In the genomic region with DNA sequence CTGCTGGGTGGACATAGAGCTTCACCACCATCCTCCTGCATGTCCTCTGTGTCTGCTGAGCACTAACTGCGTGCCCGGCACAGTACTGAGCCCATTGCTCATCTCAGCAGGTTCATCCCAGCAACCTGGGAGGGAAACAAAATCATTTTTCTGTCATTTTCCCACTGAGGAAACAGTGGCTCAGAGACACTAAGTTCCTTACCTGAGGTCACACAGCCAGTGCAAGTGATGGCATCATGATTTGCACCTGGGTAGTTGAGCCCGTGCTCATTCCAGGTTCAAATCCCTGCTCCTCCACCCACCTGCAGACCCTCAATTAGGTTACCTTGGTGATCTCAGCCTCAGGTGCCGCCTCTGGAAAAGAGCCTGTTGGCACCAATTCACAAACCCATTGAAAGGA, we compare ENCODE assay signal across 2 cellular contexts.
TF ChIP-seq lines count a peak whose summit lies in the region.

No MANE protein-coding gene starts in this region.

TF ChIP-seq in HCT116, 20 proteins besides CTCF, POLR2A, EP300 and RAD21:
- TF ChIP-seq, protein P1, sequence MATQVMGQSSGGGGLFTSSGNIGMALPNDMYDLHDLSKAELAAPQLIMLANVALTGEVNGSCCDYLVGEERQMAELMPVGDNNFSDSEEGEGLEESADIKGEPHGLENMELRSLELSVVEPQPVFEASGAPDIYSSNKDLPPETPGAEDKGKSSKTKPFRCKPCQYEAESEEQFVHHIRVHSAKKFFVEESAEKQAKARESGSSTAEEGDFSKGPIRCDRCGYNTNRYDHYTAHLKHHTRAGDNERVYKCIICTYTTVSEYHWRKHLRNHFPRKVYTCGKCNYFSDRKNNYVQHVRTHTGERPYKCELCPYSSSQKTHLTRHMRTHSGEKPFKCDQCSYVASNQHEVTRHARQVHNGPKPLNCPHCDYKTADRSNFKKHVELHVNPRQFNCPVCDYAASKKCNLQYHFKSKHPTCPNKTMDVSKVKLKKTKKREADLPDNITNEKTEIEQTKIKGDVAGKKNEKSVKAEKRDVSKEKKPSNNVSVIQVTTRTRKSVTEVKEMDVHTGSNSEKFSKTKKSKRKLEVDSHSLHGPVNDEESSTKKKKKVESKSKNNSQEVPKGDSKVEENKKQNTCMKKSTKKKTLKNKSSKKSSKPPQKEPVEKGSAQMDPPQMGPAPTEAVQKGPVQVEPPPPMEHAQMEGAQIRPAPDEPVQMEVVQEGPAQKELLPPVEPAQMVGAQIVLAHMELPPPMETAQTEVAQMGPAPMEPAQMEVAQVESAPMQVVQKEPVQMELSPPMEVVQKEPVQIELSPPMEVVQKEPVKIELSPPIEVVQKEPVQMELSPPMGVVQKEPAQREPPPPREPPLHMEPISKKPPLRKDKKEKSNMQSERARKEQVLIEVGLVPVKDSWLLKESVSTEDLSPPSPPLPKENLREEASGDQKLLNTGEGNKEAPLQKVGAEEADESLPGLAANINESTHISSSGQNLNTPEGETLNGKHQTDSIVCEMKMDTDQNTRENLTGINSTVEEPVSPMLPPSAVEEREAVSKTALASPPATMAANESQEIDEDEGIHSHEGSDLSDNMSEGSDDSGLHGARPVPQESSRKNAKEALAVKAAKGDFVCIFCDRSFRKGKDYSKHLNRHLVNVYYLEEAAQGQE (IDR thresholded peaks at IDR 0.05; ENCODE audit: low read depth), result no peak
- no peak for TF ChIP-seq SIN3A (IDR thresholded peaks at IDR 0.05; ENCODE audit: low read depth)
- TF ChIP-seq TCF7L2 (IDR thresholded peaks at IDR 0.05; ENCODE audit: borderline replicate concordance, extremely low read depth, insufficient read depth, insufficient read length), result no peak
- TF ChIP-seq, protein P2, sequence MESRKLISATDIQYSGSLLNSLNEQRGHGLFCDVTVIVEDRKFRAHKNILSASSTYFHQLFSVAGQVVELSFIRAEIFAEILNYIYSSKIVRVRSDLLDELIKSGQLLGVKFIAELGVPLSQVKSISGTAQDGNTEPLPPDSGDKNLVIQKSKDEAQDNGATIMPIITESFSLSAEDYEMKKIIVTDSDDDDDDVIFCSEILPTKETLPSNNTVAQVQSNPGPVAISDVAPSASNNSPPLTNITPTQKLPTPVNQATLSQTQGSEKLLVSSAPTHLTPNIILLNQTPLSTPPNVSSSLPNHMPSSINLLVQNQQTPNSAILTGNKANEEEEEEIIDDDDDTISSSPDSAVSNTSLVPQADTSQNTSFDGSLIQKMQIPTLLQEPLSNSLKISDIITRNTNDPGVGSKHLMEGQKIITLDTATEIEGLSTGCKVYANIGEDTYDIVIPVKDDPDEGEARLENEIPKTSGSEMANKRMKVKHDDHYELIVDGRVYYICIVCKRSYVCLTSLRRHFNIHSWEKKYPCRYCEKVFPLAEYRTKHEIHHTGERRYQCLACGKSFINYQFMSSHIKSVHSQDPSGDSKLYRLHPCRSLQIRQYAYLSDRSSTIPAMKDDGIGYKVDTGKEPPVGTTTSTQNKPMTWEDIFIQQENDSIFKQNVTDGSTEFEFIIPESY (IDR thresholded peaks at IDR 0.05; ENCODE audit: extremely low read depth, insufficient replicate concordance, low read length), result no peak
- no peak for TF ChIP-seq SRF (IDR thresholded peaks at IDR 0.05; ENCODE audit: low read depth)
- TF ChIP-seq YY1 (IDR thresholded peaks at IDR 0.05; ENCODE audit: extremely low read depth, insufficient replicate concordance, low read depth, low read length), result no peak
- TF ChIP-seq, protein P3, sequence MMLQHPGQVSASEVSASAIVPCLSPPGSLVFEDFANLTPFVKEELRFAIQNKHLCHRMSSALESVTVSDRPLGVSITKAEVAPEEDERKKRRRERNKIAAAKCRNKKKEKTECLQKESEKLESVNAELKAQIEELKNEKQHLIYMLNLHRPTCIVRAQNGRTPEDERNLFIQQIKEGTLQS (IDR thresholded peaks at IDR 0.05), result no peak
- no peak for TF ChIP-seq FOSL1 (IDR thresholded peaks at IDR 0.05; ENCODE audit: low read depth)
- TF ChIP-seq CBX3 (IDR thresholded peaks at IDR 0.05; ENCODE audit: low read depth), result no peak
- TF ChIP-seq ZNF274 (IDR thresholded peaks at IDR 0.05; ENCODE audit: low read depth, low read length), result no peak
- TF ChIP-seq JUND (IDR thresholded peaks at IDR 0.05), result no peak
- TF ChIP-seq EZH2 (IDR thresholded peaks at IDR 0.05), result no peak
- no peak for TF ChIP-seq SP1 (IDR thresholded peaks at IDR 0.05; ENCODE audit: low read depth)
- TF ChIP-seq CEBPB (IDR thresholded peaks at IDR 0.05; ENCODE audit: low read depth), result no peak
- TF ChIP-seq EZH2phosphoT487 (IDR thresholded peaks at IDR 0.05; ENCODE audit: borderline replicate concordance), result no peak
- no peak for TF ChIP-seq POLR2AphosphoS5 (IDR thresholded peaks at IDR 0.05; ENCODE audit: low read depth, low read length)
- TF ChIP-seq, protein P4, sequence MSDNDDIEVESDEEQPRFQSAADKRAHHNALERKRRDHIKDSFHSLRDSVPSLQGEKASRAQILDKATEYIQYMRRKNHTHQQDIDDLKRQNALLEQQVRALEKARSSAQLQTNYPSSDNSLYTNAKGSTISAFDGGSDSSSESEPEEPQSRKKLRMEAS (IDR thresholded peaks at IDR 0.05), result no peak
- TF ChIP-seq ELF1 (IDR thresholded peaks at IDR 0.05; ENCODE audit: borderline replicate concordance, low read depth), result no peak
- no peak for TF ChIP-seq ZFX (IDR thresholded peaks at IDR 0.05)

TF ChIP-seq in K562, 482 proteins besides CTCF, POLR2A, EP300 and RAD21:
- no peak for TF ChIP-seq KDM2B (CRISPR knock-in tag; IDR thresholded peaks at IDR 0.05)
- peak; percentile 47 for TF ChIP-seq RBM25 (IDR thresholded peaks at IDR 0.05; ENCODE audit: low read depth, low read length, severe bottlenecking)
- no peak for TF ChIP-seq PML (IDR thresholded peaks at IDR 0.05; ENCODE audit: low read length)
- TF ChIP-seq KDM1A (IDR thresholded peaks at IDR 0.05), result peak in 1 of 2 experiments; percentile 34; a peak in 1 of 4 replicates
- TF ChIP-seq ZFP36 (IDR thresholded peaks at IDR 0.05; ENCODE audit: low read depth, low read length, partially characterized antibody), result peak; percentile 56
- peak; percentile 52; the same call in 1 of the 2 replicates for TF ChIP-seq BCOR (IDR thresholded peaks at IDR 0.05)
- TF ChIP-seq HMG20A (CRISPR knock-in tag; conservative IDR thresholded peaks at IDR 0.05), result no peak
- TF ChIP-seq KAT7 (CRISPR knock-in tag; IDR thresholded peaks at IDR 0.05; ENCODE audit: borderline replicate concordance), result 0 out of 2 replicates have a peak, but pooled peaks have one; percentile 2
